In the genomic region with DNA sequence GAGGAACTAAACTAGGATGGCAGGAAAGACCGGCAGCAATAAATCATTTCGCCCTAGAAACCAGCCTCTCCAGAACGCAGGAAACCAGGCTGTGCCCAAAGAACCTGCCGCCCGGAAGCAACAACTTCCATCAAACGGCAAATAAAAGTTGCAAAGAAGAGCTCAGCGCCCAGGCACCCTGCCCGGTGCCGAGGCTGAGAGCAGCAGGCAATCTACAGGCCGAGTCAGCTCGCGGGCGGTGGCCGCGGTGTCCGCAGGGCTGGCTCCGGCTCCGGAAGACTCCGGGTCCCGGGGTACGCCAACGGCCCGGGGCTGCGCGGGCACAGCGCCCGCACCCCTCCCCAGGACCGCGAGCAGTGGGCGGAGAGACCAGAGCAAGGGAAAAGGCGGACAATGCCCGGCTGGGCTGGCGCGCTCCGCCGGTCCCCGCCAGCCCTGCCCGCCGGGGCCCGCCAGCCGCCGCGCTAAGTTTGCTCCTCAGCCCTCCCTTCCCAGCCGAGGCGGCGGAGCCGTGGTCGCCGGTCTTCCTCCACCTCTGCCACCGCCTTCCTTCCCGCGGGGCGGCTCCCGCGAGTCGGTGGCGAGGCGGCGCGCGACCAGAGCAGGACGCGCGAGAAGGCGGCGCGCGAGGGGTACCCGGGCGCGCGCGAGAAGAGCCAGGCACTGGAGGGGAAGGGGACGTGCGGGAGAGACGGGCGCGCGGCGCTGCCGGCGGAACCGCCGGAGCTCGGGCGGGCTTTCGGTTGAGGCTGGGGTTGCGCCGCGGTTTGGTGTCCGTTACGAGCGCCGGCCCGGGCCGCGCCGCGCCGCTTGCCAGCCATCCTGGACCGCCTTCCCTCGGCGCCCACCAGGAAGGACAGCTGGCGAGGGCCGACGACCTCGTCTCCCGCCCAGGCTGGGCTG, we compare ENCODE assay signal across 8 cellular contexts. TPM values are rescaled to one million over a fixed set of nuclear protein-coding genes. Genes with fewer than 3 reads are reported as not detected.
A peak's percentile ranks its signal among the peaks of the same experiment; 100 is the strongest.
DNase-seq lines count a peak whose midpoint lies in the region; ATAC-seq, FAIRE-seq and TF ChIP-seq lines count a peak whose summit lies in the region.

No MANE protein-coding gene starts in this region.

- WGBS in hepatocyte (ENCODE audit: low lambda C conversion rate, missing lambda C conversion rate): under 1% methylated on average over 84 of the region's 108 CpGs

- no peaks in the 10 kb centered on the region for H3K36me3 ChIP-seq in ascending aorta
- no peaks in the 10 kb centered on the region for H3K36me3 ChIP-seq in hepatocyte (replicated peaks; ENCODE audit: insufficient read depth, low read depth)

- peak in 1 of 3 experiments; percentile 25 for TF ChIP-seq CTCF in ascending aorta (IDR thresholded peaks at IDR 0.05)
- TF ChIP-seq CTCF in hepatocyte (IDR thresholded peaks at IDR 0.05; ENCODE audit: poor library complexity): peak; percentile 16
- TF ChIP-seq CTCF in retinal pigment epithelial cell (conservative IDR thresholded peaks at IDR 0.05; ENCODE audit: low read depth, low read length): no peak

- peaks cover 48% of the 10 kb centered on the region for H3K79me2 ChIP-seq in hepatocyte

- H3K4me1 ChIP-seq in ascending aorta (peaks cover 0 to 20% of the 10 kb centered on the region in 2 donors), hepatocyte (ENCODE audit: insufficient read depth) (peaks cover 23% of the 10 kb centered on the region)

- no peaks in the 10 kb centered on the region for H3K9me3 ChIP-seq in ascending aorta
- H3K9me3 ChIP-seq in hepatocyte (ENCODE audit: low read depth): no peaks in the 10 kb centered on the region

- intact Hi-C loops in ascending aorta (cut with DNase I): loop anchor here (1.0 to 5.0 kb wide), 2 partner anchors 22 to 128 kb away; a partner anchor contains a TSS

- DNase-seq in ELF-1 (ENCODE audit: low read depth, low spot score): peak; percentile 66
- DNase-seq in HTR-8/SVneo (ENCODE audit: insufficient read length, low spot score): peak; percentile 31
- peak; percentile 51 to 78 (median 68) for DNase-seq in T-helper 1 cell
- peak in 1 of 2 donors; percentile 84 for DNase-seq in ascending aorta (ENCODE audit: low spot score in 2 of 2)
- peak; percentile 85 for DNase-seq in hepatocyte (ENCODE audit: low spot score)
- DNase-seq in retinal pigment epithelial cell (ENCODE audit: low read depth): peak; percentile 17
- DNase-seq in GM19240 (ENCODE audit: insufficient read length, low spot score): no peak

- H3K9me2 ChIP-seq in hepatocyte (replicated peaks; ENCODE audit: insufficient read depth): no peaks in the 10 kb centered on the region

- no peak for FAIRE-seq in HTR-8/SVneo (lab: Jason Lieb, UNC)

- peak; percentile 30 for ATAC-seq in GM21381 (IDR thresholded peaks at IDR 0.05; ENCODE audit: unreplicated experiment)

- H3K4me3 ChIP-seq in ascending aorta (peak overlapping the region; percentile 60 to 89), hepatocyte (peak overlapping the region; percentile 63), retinal pigment epithelial cell (ENCODE audit: low read length) (peak overlapping the region; percentile 95)

- H3K4me2 ChIP-seq in hepatocyte: peak overlapping the region; percentile 77

- H2AFZ ChIP-seq in hepatocyte: peak overlapping the region; percentile 53

- H3K27me3 ChIP-seq in ascending aorta (no peaks in the 10 kb centered on the region), hepatocyte (no peaks in the 10 kb centered on the region)

- peak overlapping the region; percentile 85 to 95 for H3K27ac ChIP-seq in ascending aorta
- H3K27ac ChIP-seq in hepatocyte: peak overlapping the region; percentile 93

- H4K20me1 ChIP-seq in hepatocyte (ENCODE audit: insufficient read depth, poor library complexity, severe bottlenecking): peaks cover 35% of the 10 kb centered on the region

RNA-seq across cellular contexts. Expression of a gene that starts 0.7 kb away (rescaled TPM):
- 40.6 TPM for total RNA-seq in ascending aorta
- 60.6 and 82.3 TPM in 2 replicates for total RNA-seq in hepatocyte
- polyA plus RNA-seq in hepatocyte: 15.7 and 19.0 TPM in 2 replicates

RNA-seq across cellular contexts. Expression of a gene that starts 51.5 kb away (rescaled TPM):
- total RNA-seq in ascending aorta (146 TPM), hepatocyte (193 and 233 TPM in 2 replicates)
- 201 and 207 TPM in 2 replicates for polyA plus RNA-seq in hepatocyte
